13 cellular contexts compared by ENCODE assay signal in genomic region chr15:98077186-98077585, GRCh38.
DNase-seq lines count a peak whose midpoint lies in the region; ATAC-seq and TF ChIP-seq lines count a peak whose summit lies in the region.
"Had no signal": no experiment of that assay in that cellular context is flagged by ENCODE, and none has a peak within 500 bp of the region (broad histone marks: within the 10 kb centered on the region; RNA-seq: fewer than 3 reads in every experiment).

No MANE protein-coding gene starts in this region.

- H3K4me1 ChIP-seq in BLaER1 (peaks cover 13% of the 10 kb centered on the region), right cardiac atrium (ENCODE audit: control insufficient read depth, insufficient read depth, low read length) (peaks cover 4% of the 10 kb centered on the region), sigmoid colon (peaks cover 0 to 27% (median 23%) of the 10 kb centered on the region in 4 donors), HAP-1 (no peaks in the 10 kb centered on the region)

- H3K9me3 ChIP-seq in BLaER1 (no peaks in the 10 kb centered on the region), right cardiac atrium (ENCODE audit: control insufficient read depth, low read length) (no peaks in the 10 kb centered on the region), sigmoid colon (no peaks in the 10 kb centered on the region), HAP-1 (no peaks in the 10 kb centered on the region)
- H3K9me3 ChIP-seq: thoracic aorta had no signal

- H3K4me2 ChIP-seq in BLaER1 = peak overlapping the region; percentile 43

- ATAC-seq in WTC11 = peak; percentile 18; the same call in 1 of the 2 replicates
- ATAC-seq in right cardiac atrium = peak; percentile 57 to 58
- ATAC-seq in stimulated activated memory B cell treated with anti-CD40 and anti-IgM and Interleukin-4, amounts not matched to agents 10 μg/mL and 1 μg/mL and 100 μg/mL, for 72 hours = no peak
- ATAC-seq: activated T-helper 17 cell treated with anti-CD3 and anti-CD28 coated beads, Interleukin-2, amount 50 U/mL, for 72 hours had no signal

- in situ Hi-C loops in HAP-1 (cut with MboI; ENCODE audit: low sequenced_read_pairs) = loop anchor here (25.0 kb wide), 1 partner anchor 165 kb away; no protein-coding TSS in a partner anchor

- no peaks in the 10 kb centered on the region for H3K27me3 Mint-ChIP-seq in WTC11 (ENCODE audit: low read depth)
- H3K27me3 Mint-ChIP-seq in stimulated activated memory B cell treated with anti-CD40 and anti-IgM and Interleukin-4, amounts not matched to agents 10 μg/mL and 1 μg/mL and 100 μg/mL, for 72 hours = no peaks in the 10 kb centered on the region
- H3K27me3 Mint-ChIP-seq: activated T-helper 17 cell treated with anti-CD3 and anti-CD28 coated beads, Interleukin-2, amount 50 U/mL, for 72 hours had no signal

- DNase-seq in WTC11 (ENCODE audit: low spot score) (no peak), right cardiac atrium (peak; percentile 42 to 58 (median 45)), sigmoid colon (no peak), HAP-1 (ENCODE audit: low spot score in 2 of 2) (no peak), DMS 273 treated with DMSO at 0.1 percent for 48 hours (lab: John Stamatoyannopoulos, UW) (no peak)
- no peak for DNase-seq in effector CD4-positive, alpha-beta T cell
- DNase-seq: NCI-H2029; stimulated activated CD4-positive, alpha-beta T cell treated with anti-CD3 and anti-CD28 coated beads, Interleukin-2, amount 100 ng/mL, for 48 hours had no signal

- H3K27me3 ChIP-seq in BLaER1 (no peaks in the 10 kb centered on the region), right cardiac atrium (ENCODE audit: control insufficient read depth, insufficient read depth) (no peaks in the 10 kb centered on the region), sigmoid colon (no peaks in the 10 kb centered on the region), HAP-1 (ENCODE audit: low read depth) (no peaks in the 10 kb centered on the region)

- TF ChIP-seq POLR2A in sigmoid colon (IDR thresholded peaks at IDR 0.05) = no peak

- POLR2A ChIA-PET in WTC11 (lab: Charles Lee) = interaction anchor here (0.7 kb wide), 1 partner anchor 352 kb away, joined by 3 read pairs; no protein-coding TSS in a partner anchor

- no peak overlapping the region for H3K27ac ChIP-seq in BLaER1
- H3K27ac ChIP-seq in right cardiac atrium (ENCODE audit: low read length) = no peak overlapping the region
- H3K27ac ChIP-seq in sigmoid colon = peak overlapping the region; percentile 72 to 80 (median 76)

- CTCF ChIA-PET in WTC11 (lab: Charles Lee) = no interaction called here

- no peak for TF ChIP-seq EP300 in sigmoid colon (IDR thresholded peaks at IDR 0.05)

- no peak overlapping the region for H3K27ac Mint-ChIP-seq in WTC11
- H3K27ac Mint-ChIP-seq in stimulated activated memory B cell treated with anti-CD40 and anti-IgM and Interleukin-4, amounts not matched to agents 10 μg/mL and 1 μg/mL and 100 μg/mL, for 72 hours = no peak overlapping the region
- H3K27ac Mint-ChIP-seq: activated T-helper 17 cell treated with anti-CD3 and anti-CD28 coated beads, Interleukin-2, amount 50 U/mL, for 72 hours had no signal

- H3K36me3 Mint-ChIP-seq in WTC11 = no peaks in the 10 kb centered on the region
- no peaks in the 10 kb centered on the region for H3K36me3 Mint-ChIP-seq in stimulated activated memory B cell treated with anti-CD40 and anti-IgM and Interleukin-4, amounts not matched to agents 10 μg/mL and 1 μg/mL and 100 μg/mL, for 72 hours
- H3K36me3 Mint-ChIP-seq: CD14-positive monocyte had no signal

- no peaks in the 10 kb centered on the region for H4K20me1 ChIP-seq in BLaER1

- H3K9me3 Mint-ChIP-seq in WTC11 = no peaks in the 10 kb centered on the region
- no peaks in the 10 kb centered on the region for H3K9me3 Mint-ChIP-seq in stimulated activated memory B cell treated with anti-CD40 and anti-IgM and Interleukin-4, amounts not matched to agents 10 μg/mL and 1 μg/mL and 100 μg/mL, for 72 hours
- H3K9me3 Mint-ChIP-seq: activated T-helper 17 cell treated with anti-CD3 and anti-CD28 coated beads, Interleukin-2, amount 50 U/mL, for 72 hours had no signal

- H3K4me3 Mint-ChIP-seq in WTC11 = no peak overlapping the region
- no peak overlapping the region for H3K4me3 Mint-ChIP-seq in stimulated activated memory B cell treated with anti-CD40 and anti-IgM and Interleukin-4, amounts not matched to agents 10 μg/mL and 1 μg/mL and 100 μg/mL, for 72 hours
- H3K4me3 Mint-ChIP-seq: activated T-helper 17 cell treated with anti-CD3 and anti-CD28 coated beads, Interleukin-2, amount 50 U/mL, for 72 hours had no signal

- intact Hi-C loops in right cardiac atrium (cut with DNase I) = no loop called here
- intact Hi-C loops in sigmoid colon (cut with DNase I) = loop anchor here (5.0 to 10.0 kb wide), 2 partner anchors 60 to 282 kb away; no protein-coding TSS in a partner anchor

- WGBS in right cardiac atrium = 77% methylated on average over 8 of the region's 8 CpGs
- WGBS in sigmoid colon, 2 donors = 65 to 79% methylated on average over 8 of the region's 8 CpGs

- H3K36me3 ChIP-seq in BLaER1 (no peaks in the 10 kb centered on the region), sigmoid colon (no peaks in the 10 kb centered on the region), HAP-1 (replicated peaks) (no peaks in the 10 kb centered on the region)
- H3K36me3 ChIP-seq: thoracic aorta had no signal

- H3K4me3 ChIP-seq in BLaER1 (no peak overlapping the region), right cardiac atrium (ENCODE audit: low read length) (no peak overlapping the region), sigmoid colon (no peak overlapping the region), HAP-1 (no peak overlapping the region)
- H3K4me3 ChIP-seq: thoracic aorta had no signal

- H3K4me1 Mint-ChIP-seq in WTC11 = peaks cover 12% of the 10 kb centered on the region
- H3K4me1 Mint-ChIP-seq in stimulated activated memory B cell treated with anti-CD40 and anti-IgM and Interleukin-4, amounts not matched to agents 10 μg/mL and 1 μg/mL and 100 μg/mL, for 72 hours = peaks cover 6% of the 10 kb centered on the region
- H3K4me1 Mint-ChIP-seq: activated T-helper 17 cell treated with anti-CD3 and anti-CD28 coated beads, Interleukin-2, amount 50 U/mL, for 72 hours had no signal

- TF ChIP-seq CTCF in WTC11 (IDR thresholded peaks at IDR 0.05) (no peak), sigmoid colon (IDR thresholded peaks at IDR 0.05) (no peak)

- no peak overlapping the region for H3K9ac ChIP-seq in BLaER1

TF ChIP-seq in WTC11, 78 proteins besides CTCF, POLR2A, EP300 and RAD21 (continues in another document):
- TF ChIP-seq E2F4 (CRISPR knock-in tag; IDR thresholded peaks at IDR 0.05; ENCODE audit: borderline replicate concordance, low read depth) (no peak), E2F1 (CRISPR knock-in tag; IDR thresholded peaks at IDR 0.05) (no peak), SP1 (CRISPR knock-in tag; conservative IDR thresholded peaks at IDR 0.05) (no peak), PRRX2 (CRISPR knock-in tag; IDR thresholded peaks at IDR 0.05) (no peak), TCF7 (CRISPR knock-in tag; IDR thresholded peaks at IDR 0.05; ENCODE audit: low read depth) (no peak), TP53 (CRISPR knock-in tag; IDR thresholded peaks at IDR 0.05) (no peak), SOX15 (CRISPR knock-in tag; IDR thresholded peaks at IDR 0.05) (no peak), ARID4B (CRISPR knock-in tag; IDR thresholded peaks at IDR 0.05; ENCODE audit: borderline replicate concordance) (no peak), FOXP1 (CRISPR knock-in tag; IDR thresholded peaks at IDR 0.05; ENCODE audit: borderline replicate concordance) (no peak)

Comparison
In these comparisons a context has a peak if more than half of its experiments do, and no peak if none do; other contexts are left out.
1. H3K27ac ChIP-seq: peak in sigmoid colon (4 of 4); none in BLaER1 (single experiment) and right cardiac atrium (single experiment).
2. DNase-seq: peak in right cardiac atrium (3 of 3); none in WTC11 (single experiment), sigmoid colon (single experiment), effector CD4-positive, alpha-beta T cell (single experiment), HAP-1 (0 of 2) and DMS 273 treated with DMSO at 0.1 percent for 48 hours (single experiment).